Comparison of ENCODE assay signal across 9 cellular contexts in the genomic region with DNA sequence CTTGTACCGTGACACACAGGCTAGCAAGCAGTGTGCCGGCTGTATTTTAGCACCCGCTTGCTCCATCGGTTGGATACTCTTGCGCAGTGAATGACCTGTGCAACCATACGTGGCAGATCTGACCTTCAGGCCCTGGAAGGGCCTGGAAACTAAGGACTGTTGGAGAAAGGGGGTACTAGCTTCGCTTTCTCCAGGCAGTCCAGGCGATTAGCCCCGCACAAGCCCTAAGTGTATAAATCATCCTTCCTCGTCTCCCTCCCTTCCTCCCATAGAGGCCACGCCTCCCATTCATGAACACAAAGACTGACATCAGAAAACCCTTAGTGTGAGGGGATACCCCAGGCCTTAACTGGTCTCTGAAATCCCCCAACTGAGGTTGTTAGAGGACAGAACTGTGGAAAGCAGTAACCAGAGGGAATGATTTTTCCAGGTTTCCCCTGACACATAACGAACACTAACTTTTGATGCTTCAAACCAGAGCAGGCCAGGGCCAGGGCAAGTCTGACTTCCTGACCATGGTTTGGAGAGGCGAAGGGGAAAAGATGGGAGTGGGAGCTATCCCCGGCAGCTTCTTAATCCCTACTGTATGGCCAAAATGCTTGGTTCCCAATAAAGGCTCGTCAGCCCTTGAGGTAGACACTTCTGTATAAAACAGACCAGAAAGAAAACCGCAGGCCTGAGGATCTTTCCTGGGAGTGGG. TPM values are rescaled to one million over a fixed set of nuclear protein-coding genes. Genes with fewer than 3 reads are reported as not detected.
DNase-seq lines count a peak whose midpoint lies in the region; ATAC-seq, FAIRE-seq and TF ChIP-seq lines count a peak whose summit lies in the region.
"Had no signal": no experiment of that assay in that cellular context is flagged by ENCODE, and none has a peak within 500 bp of the region (broad histone marks: within the 10 kb centered on the region; RNA-seq: fewer than 3 reads in every experiment).

No MANE protein-coding gene starts in this region.

- BruUV-seq in HepG2 (replicated peaks; lab: Mats Ljungman, UMichigan) (no TSS peak), PC-9 (replicated peaks; lab: Mats Ljungman, UMichigan) (no TSS peak)

- H3K9me3 Mint-ChIP-seq in brain (no peaks in the 10 kb centered on the region), natural killer cell (no peaks in the 10 kb centered on the region)

- WGBS in HepG2 (ENCODE audit: low lambda C conversion rate) = 66% methylated on average over 14 of the region's 16 CpGs
- WGBS in right lobe of liver (ENCODE audit: insufficient coverage, low coverage, low lambda C conversion rate, missing lambda C conversion rate) = 80% methylated on average over 7 of the region's 16 CpGs
- WGBS in adrenal gland, 4 donors = 86 to 90% (median 89%) methylated on average over 10 to 16 of the region's 16 CpGs

- peaks cover 22% of the 10 kb centered on the region for H3K36me3 Mint-ChIP-seq in brain
- H3K36me3 Mint-ChIP-seq in natural killer cell = no peaks in the 10 kb centered on the region

- H3K27ac Mint-ChIP-seq in brain (peak overlapping the region; percentile 73 to 99 (median 98)), natural killer cell (no peak overlapping the region)

- H3K4me3 ChIP-seq in HepG2 (replicated peaks in 1 of 3; ENCODE audit: insufficient read depth in 1 of 3, low read depth in 2 of 3, low read length in 3 of 3) = peak overlapping the region in 1 of 3 experiments; percentile 71; a peak in 1 of 6 replicates
- H3K4me3 ChIP-seq in right lobe of liver = no peak overlapping the region
- no peak overlapping the region for H3K4me3 ChIP-seq in breast epithelium
- no peak overlapping the region for H3K4me3 ChIP-seq in adrenal gland
- H3K4me3 ChIP-seq in PC-9 = no peak overlapping the region

- H3K27me3 ChIP-seq in HepG2 (ENCODE audit: control insufficient read depth in 1 of 2, insufficient read depth in 2 of 2, low read length in 2 of 2) (peaks cover 0 to 22% of the 10 kb centered on the region in 2 experiments; a peak in 3 of 5 replicates), right lobe of liver (no peaks in the 10 kb centered on the region), breast epithelium (no peaks in the 10 kb centered on the region), adrenal gland (no peaks in the 10 kb centered on the region), PC-9 (ENCODE audit: insufficient read depth, low read depth) (peaks cover 8% of the 10 kb centered on the region; the same call in 1 of the 2 replicates)

- peaks cover 38% of the 10 kb centered on the region for H3K4me1 ChIP-seq in HepG2 (ENCODE audit: insufficient read depth, low read length)
- H3K4me1 ChIP-seq in right lobe of liver = peaks cover 0 to 16% (median 6%) of the 10 kb centered on the region in 4 donors
- peaks cover 4 to 13% of the 10 kb centered on the region in 2 donors for H3K4me1 ChIP-seq in breast epithelium
- H3K4me1 ChIP-seq in adrenal gland (replicated peaks in 1 of 2) = peaks cover 20 to 26% of the 10 kb centered on the region in 2 donors
- peaks cover 17% of the 10 kb centered on the region for H3K4me1 ChIP-seq in PC-9 (replicated peaks; ENCODE audit: insufficient read depth)

- no peak for FAIRE-seq in HepG2 (lab: Jason Lieb, UNC)
- FAIRE-seq in GM12892 (lab: Jason Lieb, UNC) = no peak

- H3K4me3 Mint-ChIP-seq in brain (peak overlapping the region; percentile 59 to 83 (median 82)), natural killer cell (peak overlapping the region; percentile 59)

- H3K4me2 ChIP-seq in HepG2 (ENCODE audit: low read depth, low read length) (peak overlapping the region; percentile 99), PC-9 (no peak overlapping the region)

- H3K27ac ChIP-seq in HepG2 (ENCODE audit: extremely low read length, insufficient read depth, low read length) = no peak overlapping the region
- no peak overlapping the region for H3K27ac ChIP-seq in right lobe of liver
- H3K27ac ChIP-seq in breast epithelium = peak overlapping the region in 1 of 2 donors; percentile 93
- no peak overlapping the region for H3K27ac ChIP-seq in adrenal gland
- no peak overlapping the region for H3K27ac ChIP-seq in PC-9

- peaks cover 34% of the 10 kb centered on the region for H3K79me2 ChIP-seq in HepG2 (ENCODE audit: insufficient read depth, low read length)
- peaks cover 34% of the 10 kb centered on the region for H3K79me2 ChIP-seq in PC-9 (ENCODE audit: low read depth)

- peaks cover 10% of the 10 kb centered on the region; the same call in 1 of the 2 replicates for H3F3A ChIP-seq in PC-9 (ENCODE audit: insufficient read depth, low read depth)

- peaks cover 28% of the 10 kb centered on the region for H4K20me1 ChIP-seq in HepG2 (ENCODE audit: insufficient read depth, low read length)
- peaks cover 28% of the 10 kb centered on the region for H4K20me1 ChIP-seq in PC-9 (ENCODE audit: insufficient read depth)

- no peak overlapping the region for H2AFZ ChIP-seq in HepG2 (ENCODE audit: low read length)
- H2AFZ ChIP-seq in PC-9 = no peak overlapping the region

- CTCF ChIA-PET in HepG2 (lab: Yijun Ruan, JAX; ENCODE audit: low intra/inter-chr PET ratio, low total read pairs) (no interaction called here), PC-9 (lab: Charles Lee) (interaction anchor here (0.6 kb wide), 1 partner anchor 57 kb away, joined by 4 read pairs; no protein-coding TSS in a partner anchor)

- TF ChIP-seq POLR2A in HepG2 (IDR thresholded peaks at IDR 0.05; ENCODE audit: insufficient read depth in 1 of 2, low read depth in 2 of 2, low read length in 2 of 2) (no peak), right lobe of liver (IDR thresholded peaks at IDR 0.05) (no peak), breast epithelium (IDR thresholded peaks at IDR 0.05) (no peak), GM12892 (IDR thresholded peaks at IDR 0.05; ENCODE audit: low read depth, low read length) (no peak), adrenal gland (IDR thresholded peaks at IDR 0.05) (no peak)

- no peak for DNase-seq in HepG2 (ENCODE audit: low spot score)
- DNase-seq in right lobe of liver = no peak
- DNase-seq in natural killer cell = no peak
- no peak for DNase-seq in breast epithelium (ENCODE audit: low spot score in 2 of 2)
- DNase-seq in GM12892 (ENCODE audit: insufficient read length) = no peak
- DNase-seq in adrenal gland = no peak
- DNase-seq in PC-9 = no peak
- DNase-seq: erythroblast had no signal

- H3K9me2 ChIP-seq in PC-9 (ENCODE audit: insufficient read depth) = no peaks in the 10 kb centered on the region

- no peak overlapping the region for H3K9ac ChIP-seq in HepG2 (ENCODE audit: insufficient read depth, low read depth, low read length)

- TF ChIP-seq EP300 in HepG2 (IDR thresholded peaks at IDR 0.05; ENCODE audit: low read depth in 2 of 2, low read length in 2 of 2) (no peak), HepG2 (CRISPR knock-in tag; IDR thresholded peaks at IDR 0.05; ENCODE audit: borderline replicate concordance) (no peak)

- TF ChIP-seq RAD21 in HepG2 (CRISPR knock-in tag; IDR thresholded peaks at IDR 0.05) = no peak

- intact Hi-C loops in HepG2 (cut with micrococcal nuclease; ENCODE audit: unreplicated experiment) = no loop called here
- intact Hi-C loops in right lobe of liver (cut with DNase I) = no loop called here
- intact Hi-C loops in natural killer cell (cut with micrococcal nuclease) = loop anchor here (5.0 kb wide), 1 partner anchor 74 kb away; the partner anchor contains the start of gene SRSF1
- intact Hi-C loops in breast epithelium (cut with DNase I; ENCODE audit: low total_unique reads) = no loop called here
- intact Hi-C loops in adrenal gland (cut with DNase I) = loop anchor here in 1 of 2 donors (5.0 kb wide), 1 partner anchor 74 kb away; the partner anchor contains the start of gene SRSF1
- intact Hi-C loops in PC-9 (cut with micrococcal nuclease; ENCODE audit: unreplicated experiment) = loop anchor here (5.0 to 10.0 kb wide), 2 partner anchors 59 to 227 kb away; partner anchors contain the start of gene MRPS23

- ATAC-seq in HepG2 (no peak), right lobe of liver (no peak), natural killer cell (no peak)

- H3K36me3 ChIP-seq in HepG2 (replicated peaks in 1 of 2; ENCODE audit: control insufficient read depth in 1 of 2, insufficient read depth in 2 of 2, low read length in 2 of 2) (peaks cover 5 to 19% of the 10 kb centered on the region in 2 experiments; a peak in 4 of 5 replicates), right lobe of liver (no peaks in the 10 kb centered on the region), breast epithelium (no peaks in the 10 kb centered on the region), adrenal gland (replicated peaks in 1 of 2) (peaks cover 0 to 4% of the 10 kb centered on the region in 2 donors), PC-9 (ENCODE audit: low read depth) (peaks cover 17% of the 10 kb centered on the region; the same call in 1 of the 2 replicates)

- TF ChIP-seq CTCF in HepG2 (CRISPR knock-in tag; IDR thresholded peaks at IDR 0.05) = no peak
- no peak for TF ChIP-seq CTCF in right lobe of liver (IDR thresholded peaks at IDR 0.05)
- TF ChIP-seq CTCF in brain (conservative IDR thresholded peaks at IDR 0.05) = no peak
- TF ChIP-seq CTCF in natural killer cell (IDR thresholded peaks at IDR 0.05) = no peak
- no peak for TF ChIP-seq CTCF in breast epithelium (IDR thresholded peaks at IDR 0.05)
- TF ChIP-seq CTCF in adrenal gland (IDR thresholded peaks at IDR 0.05) = no peak
- TF ChIP-seq CTCF in PC-9 (conservative IDR thresholded peaks at IDR 0.05) = no peak

- H3K4me1 Mint-ChIP-seq in brain (peaks cover 52% of the 10 kb centered on the region), natural killer cell (peaks cover 17 to 34% of the 10 kb centered on the region in 2 donors)

- in situ Hi-C loops in HepG2 (cut with HindIII; ENCODE audit: extremely low pct_ligation_motif_present, low pct_unique_long_range_greater_than_20kb) = no loop called here

- POLR2A ChIA-PET in HepG2 (lab: Yijun Ruan, JAX) = interaction anchor here (1.0 to 1.6 kb wide), 6 partner anchors 12 to 204 kb away, joined by 3 to 6 read pairs (median 3); no protein-coding TSS in a partner anchor
- POLR2A ChIA-PET in PC-9 (lab: Charles Lee; ENCODE audit: unreplicated experiment) = no interaction called here

- H3K27me3 Mint-ChIP-seq in brain (peaks cover 12% of the 10 kb centered on the region), natural killer cell (ENCODE audit: low read depth in 2 of 2) (peaks cover 3 to 8% of the 10 kb centered on the region in 2 donors)

- H3K9me3 ChIP-seq in HepG2 (ENCODE audit: low read length) (no peaks in the 10 kb centered on the region), right lobe of liver (no peaks in the 10 kb centered on the region), breast epithelium (no peaks in the 10 kb centered on the region), adrenal gland (replicated peaks in 1 of 3) (no peaks in the 10 kb centered on the region), PC-9 (ENCODE audit: insufficient read depth, low read depth) (no peaks in the 10 kb centered on the region)

RNA-seq across cellular contexts. Expression of gene DYNLL2, which starts 1.4 kb away (rescaled TPM):
- total RNA-seq in HepG2 (2016; rRNA removed; fragmentation: Illumina TruSeq; extraction: Trizol) = 29.0 and 34.8 TPM in 2 replicates
- 6.1 and 6.8 TPM in 2 replicates for total RNA-seq in HepG2 (2016; cell fraction: cytosol; rRNA removed; fragmentation: Illumina TruSeq; extraction: Trizol; ENCODE audit: low read depth)
- total RNA-seq in HepG2 (2016; cell fraction: insoluble cytoplasmic fraction; rRNA removed; fragmentation: Illumina TruSeq; extraction: Trizol) = 29.9 and 31.0 TPM in 2 replicates
- total RNA-seq in HepG2 (2016; cell fraction: membrane; rRNA removed; fragmentation: Illumina TruSeq; extraction: Trizol) = 22.5 and 23.1 TPM in 2 replicates
- total RNA-seq in HepG2 (2016; cell fraction: nucleus; rRNA removed; fragmentation: Illumina TruSeq; extraction: Trizol) = 16.4 and 17.6 TPM in 2 replicates
- polyA plus RNA-seq in HepG2 (2011; rRNA removed) = 9.5 and 10.5 TPM in 2 replicates
- polyA plus RNA-seq in HepG2 (2011; cell fraction: cytosol; rRNA removed) = 6.6 and 7.9 TPM in 2 replicates
- polyA plus RNA-seq in HepG2 (2011; cell fraction: nucleus; rRNA removed) = 6.7 and 9.3 TPM in 2 replicates
- 27.1 and 28.2 TPM in 2 replicates for polyA plus RNA-seq in HepG2 (2012)
- polyA plus RNA-seq in HepG2 (2016; cell fraction: cytosol; fragmentation: Illumina TruSeq; extraction: Trizol; ENCODE audit: low read depth) = 7.8 and 8.2 TPM in 2 replicates
- polyA plus RNA-seq in HepG2 (2016; cell fraction: insoluble cytoplasmic fraction; fragmentation: Illumina TruSeq; extraction: Trizol; ENCODE audit: low read depth) = 44.6 and 48.8 TPM in 2 replicates
- polyA plus RNA-seq in HepG2 (2016; cell fraction: membrane; fragmentation: Illumina TruSeq; extraction: Trizol; ENCODE audit: low read depth) = 22.6 and 24.9 TPM in 2 replicates
- polyA plus RNA-seq in HepG2 (2016; cell fraction: nucleus; fragmentation: Illumina TruSeq; extraction: Trizol; ENCODE audit: insufficient read depth, low read depth) = 31.1 and 32.2 TPM in 2 replicates
- polyA minus RNA-seq in HepG2 (2011; rRNA and poly(A)+ RNA removed; ENCODE audit: low replicate concordance) = 7.7 and 8.6 TPM in 2 replicates
- 5.7 and 6.4 TPM in 2 replicates for polyA minus RNA-seq in HepG2 (2011; cell fraction: cytosol; rRNA and poly(A)+ RNA removed)
- polyA minus RNA-seq in HepG2 (2011; cell fraction: nucleus; rRNA and poly(A)+ RNA removed) = 13.6 and 19.5 TPM in 2 replicates
- 10 to 100 TPM; 13.3 to 28.7 (median 17.7) TPM for total RNA-seq in right lobe of liver
- polyA plus RNA-seq in brain (ENCODE audit: insufficient read depth, low read depth, low replicate concordance) = 99.4 TPM
- total RNA-seq in natural killer cell = 10 to 100 TPM; 25.6 to 37.0 (median 36.1) TPM
- 10 to 100 TPM; 18.4 to 20.3 (median 19.7) TPM for total RNA-seq in breast epithelium
- polyA plus RNA-seq in GM12892 (2012; ENCODE audit: missing spikeins) = 17.7 TPM
- 100 to 1,000 TPM in 1 of 8 donors, 10 to 100 TPM in 7; 18.5 to 207 (median 37.3) TPM for total RNA-seq in adrenal gland
- 100 to 1,000 TPM in 1 of 3 donors, 10 to 100 TPM in 2; 19.8 to 194 (median 31.0) TPM for polyA plus RNA-seq in adrenal gland
- total RNA-seq in PC-9 (2021) = 29.3 and 36.2 TPM in 2 replicates

Comparison
In these comparisons a context has a peak if more than half of its experiments do, and no peak if none do; other contexts are left out.
1. H3K27ac Mint-ChIP-seq: peak in brain (5 of 5); none in natural killer cell (0 of 2).
2. intact Hi-C loops: an anchor here in natural killer cell (5.0 kb wide) and PC-9 (5.0 to 10.0 kb wide); none called in HepG2, right lobe of liver and breast epithelium.